ENCODE assay signal across 17 cellular contexts in genomic region chr5:148393390-148393741, GRCh38. TPM values are rescaled to one million over a fixed set of nuclear protein-coding genes. Genes with fewer than 3 reads are reported as not detected.
DNase-seq lines count a peak whose midpoint lies in the region; ATAC-seq and TF ChIP-seq lines count a peak whose summit lies in the region.
"Had no signal": no experiment of that assay in that cellular context is flagged by ENCODE, and none has a peak within 500 bp of the region (broad histone marks: within the 10 kb centered on the region; RNA-seq: fewer than 3 reads in every experiment).

No MANE protein-coding gene starts in this region.

- in situ Hi-C loops in GM13976 (cut with MboI; ENCODE audit: low sequenced_read_pairs, unreplicated experiment): no loop called here

- peak overlapping the region; percentile 60; the same call in 1 of the 2 replicates for H3K27ac ChIP-seq in C4-2B
- H3K27ac ChIP-seq in effector memory CD4-positive, alpha-beta T cell (ENCODE audit: insufficient read depth, low read length, poor library complexity, severe bottlenecking): no peak overlapping the region
- H3K27ac ChIP-seq: adrenal gland, stomach had no signal

- H3K27me3 ChIP-seq in effector memory CD4-positive, alpha-beta T cell (replicated peaks; ENCODE audit: control insufficient read depth, insufficient read depth, low read length, poor library complexity, severe bottlenecking): no peaks in the 10 kb centered on the region
- H3K27me3 ChIP-seq: adrenal gland, stomach had no signal

- peaks cover 17% of the 10 kb centered on the region for H3K36me3 ChIP-seq in effector memory CD4-positive, alpha-beta T cell (ENCODE audit: control insufficient read depth, insufficient read depth, low read length)

- H3K4me1 ChIP-seq in effector memory CD4-positive, alpha-beta T cell (ENCODE audit: control insufficient read depth, insufficient read depth, low read length, poor library complexity, severe bottlenecking): no peaks in the 10 kb centered on the region

- no peak for TF ChIP-seq CTCF in C4-2B (conservative IDR thresholded peaks at IDR 0.05)
- no peak for TF ChIP-seq CTCF in epithelial cell of esophagus (IDR thresholded peaks at IDR 0.05; ENCODE audit: insufficient read depth, low read depth, low read length, missing control alignments)
- TF ChIP-seq CTCF in GM13976 (IDR thresholded peaks at IDR 0.05; ENCODE audit: borderline replicate concordance, control extremely low read depth, extremely low read depth, insufficient read depth, missing control alignments): no peak

- ATAC-seq in HG03025 (IDR thresholded peaks at IDR 0.05; ENCODE audit: low FRiP score, unreplicated experiment): no peak
- ATAC-seq: GM12878, sciatic nerve had no signal

- H3K4me3 ChIP-seq in epithelial cell of esophagus (ENCODE audit: low read length): no peak overlapping the region
- H3K4me3 ChIP-seq in effector memory CD4-positive, alpha-beta T cell (ENCODE audit: insufficient read depth, low read depth, low read length, poor library complexity, severe bottlenecking): no peak overlapping the region
- H3K4me3 ChIP-seq: adrenal gland, GM12878, stomach had no signal

- DNase-seq in M059J (ENCODE audit: low read depth) (peak; percentile 16), NCI-H510A (lab: John Stamatoyannopoulos, UW) (peak; percentile 19), epithelial cell of esophagus (ENCODE audit: low read depth) (peak; percentile 18), HCEC 1CT (no peak), GM13976 (ENCODE audit: low spot score) (no peak)
- no peak for DNase-seq in effector memory CD4-positive, alpha-beta T cell
- DNase-seq: adrenal gland, cortex of kidney, kidney, NCI-H1048, stomach, T1000 had no signal

- H3K9me3 ChIP-seq in effector memory CD4-positive, alpha-beta T cell (ENCODE audit: control insufficient read depth, low read length): no peaks in the 10 kb centered on the region
- H3K9me3 ChIP-seq: adrenal gland, stomach had no signal

RNA-seq across cellular contexts. Expression of gene FBXO38, which starts 9.6 kb away (rescaled TPM):
- total RNA-seq in M059J (2014; rRNA removed; shearing (Covaris generic)): 32.7 and 38.7 TPM in 2 replicates

RNA-seq across cellular contexts. Expression of gene SPINK9, which starts 58.0 kb away (rescaled TPM):
- not detected in 2 replicates for total RNA-seq in M059J (2014; rRNA removed; shearing (Covaris generic))
- total RNA-seq: GM12878, kidney, RPMI7951, sciatic nerve, stomach had no signal

Comparison
In these comparisons a context has a peak if more than half of its experiments do, and no peak if none do; other contexts are left out.
1. DNase-seq: peak in M059J (single experiment), NCI-H510A (single experiment) and epithelial cell of esophagus (single experiment); none in HCEC 1CT (single experiment), effector memory CD4-positive, alpha-beta T cell (0 of 3) and GM13976 (single experiment).